ENCODE assay signal across 17 cellular contexts in genomic region chr20:43976577-43976976, GRCh38.
DNase-seq lines count a peak whose midpoint lies in the region; ATAC-seq and TF ChIP-seq lines count a peak whose summit lies in the region.
"Had no signal": no experiment of that assay in that cellular context is flagged by ENCODE, and none has a peak within 500 bp of the region (broad histone marks: within the 10 kb centered on the region; RNA-seq: fewer than 3 reads in every experiment).

No MANE protein-coding gene starts in this region.

- DNase-seq in AML-193 (lab: John Stamatoyannopoulos, UW) (peak; percentile 37 to 38), IMR-90 (no peak), NOMO-1 treated with DMSO at 0.1 percent for 48 hours (lab: John Stamatoyannopoulos, UW; ENCODE audit: unreplicated experiment) (peak; percentile 79), left lobe of liver (ENCODE audit: low spot score) (peak; percentile 3), neural progenitor cell (ENCODE audit: low spot score) (no peak), SJCRH30 (no peak), GDM1 (lab: John Stamatoyannopoulos, UW) (no peak)
- DNase-seq: Calu3; CD4-positive, alpha-beta T cell; DMS53; NCI-H1092 treated with DMSO at 0.1 percent for 48 hours; NCI-H2081 treated with DMSO at 0.1 percent for 48 hours; NCI-H510A treated with DMSO at 0.1 percent for 48 hours; NCI-H82; T-helper 1 cell had no signal

- peak overlapping the region; percentile 58; the same call in 1 of the 2 replicates for H3K4ac ChIP-seq in IMR-90 (ENCODE audit: low read depth, low read length)

- no peaks in the 10 kb centered on the region for H3F3A ChIP-seq in neural progenitor cell (ENCODE audit: low read depth)

- H3K23ac ChIP-seq in IMR-90 (ENCODE audit: low read depth, low read length) = no peak overlapping the region

- peaks cover 34 to 72% of the 10 kb centered on the region in 2 experiments for H3K79me1 ChIP-seq in IMR-90 (ENCODE audit: low read depth in 1 of 2, low read length in 2 of 2)

- TF ChIP-seq RAD21 in IMR-90 (IDR thresholded peaks at IDR 0.05; ENCODE audit: low read length) = no peak

- TF ChIP-seq POLR2A in IMR-90 (IDR thresholded peaks at IDR 0.05; ENCODE audit: low read depth, low read length) = no peak

- dilution Hi-C loops in IMR-90 (cut with HindIII; ENCODE audit: low sequenced_read_pairs, unreplicated experiment) = no loop called here

- H2AFZ ChIP-seq in IMR-90 (replicated peaks; ENCODE audit: low read length, poor library complexity) (no peak overlapping the region), neural progenitor cell (replicated peaks) (no peak overlapping the region)

- in situ Hi-C loops in IMR-90 (cut with MboI; ENCODE audit: low sequenced_read_pairs) = no loop called here

- H2BK120ac ChIP-seq in IMR-90 (ENCODE audit: low read depth, low read length) = no peak overlapping the region

- H3K9me3 Mint-ChIP-seq in neural progenitor cell = peaks cover 2% of the 10 kb centered on the region

- no peak overlapping the region for H4K91ac ChIP-seq in IMR-90 (ENCODE audit: insufficient read depth, low read depth, low read length)

- peaks cover 4% of the 10 kb centered on the region for H3K27me3 Mint-ChIP-seq in neural progenitor cell (ENCODE audit: insufficient read depth, low read depth)
- H3K27me3 Mint-ChIP-seq: CD4-positive, alpha-beta T cell had no signal

- H2BK5ac ChIP-seq in IMR-90 (ENCODE audit: low read depth, low read length, poor library complexity, severe bottlenecking) = no peak overlapping the region

- POLR2A ChIA-PET in IMR-90 (lab: Charles Lee; ENCODE audit: unreplicated experiment) = no interaction called here

- H3K14ac ChIP-seq in IMR-90 (replicated peaks; ENCODE audit: low read depth, low read length) = no peak overlapping the region

- intact Hi-C loops in IMR-90 (cut with micrococcal nuclease) = no loop called here

- no CpG with 5 or more reads among the region's 7 CpGs for WGBS in IMR-90 (ENCODE audit: extremely low coverage in 2 of 2, insufficient read length in 1 of 2), 2 experiments

- no peak overlapping the region for H2AK9ac ChIP-seq in IMR-90 (replicated peaks; ENCODE audit: low read depth, low read length, poor library complexity)

- H3K4me2 ChIP-seq in IMR-90 (ENCODE audit: low read depth, low read length) (no peak overlapping the region), neural progenitor cell (no peak overlapping the region)

- CTCF ChIA-PET in IMR-90 (lab: Yijun Ruan, JAX) = no interaction called here

- no peak overlapping the region for H2BK20ac ChIP-seq in IMR-90 (ENCODE audit: low read depth, low read length)

- peaks cover 7% of the 10 kb centered on the region for H3K4me1 ChIP-seq in IMR-90 (ENCODE audit: control insufficient read depth, insufficient read depth, low read length)
- H3K4me1 ChIP-seq in neural progenitor cell = no peaks in the 10 kb centered on the region
- peaks cover 9% of the 10 kb centered on the region for H3K4me1 ChIP-seq in SJCRH30

- H3K27me3 ChIP-seq in IMR-90 (ENCODE audit: control insufficient read depth, insufficient read depth, low read length) (no peaks in the 10 kb centered on the region), neural progenitor cell (no peaks in the 10 kb centered on the region), SJCRH30 (no peaks in the 10 kb centered on the region)

- no peak overlapping the region for H3K4me3 ChIP-seq in IMR-90 (ENCODE audit: insufficient read depth, low read depth, low read length)
- no peak overlapping the region for H3K4me3 ChIP-seq in neural progenitor cell
- H3K4me3 ChIP-seq in SJCRH30 = no peak overlapping the region
- H3K4me3 ChIP-seq: SK-N-MC had no signal

- H4K20me1 ChIP-seq in IMR-90 (ENCODE audit: insufficient read depth, low read length) (no peaks in the 10 kb centered on the region), neural progenitor cell (ENCODE audit: low read depth) (no peaks in the 10 kb centered on the region)

- no peak overlapping the region for H3K27ac ChIP-seq in IMR-90 (ENCODE audit: insufficient read depth, low read length)
- no peak overlapping the region for H3K27ac ChIP-seq in neural progenitor cell
- H3K27ac ChIP-seq in SJCRH30 = no peak overlapping the region
- H3K27ac ChIP-seq: SK-N-MC had no signal

- H3K79me2 ChIP-seq in neural progenitor cell (ENCODE audit: low read depth) = no peaks in the 10 kb centered on the region

- H3K4me3 Mint-ChIP-seq in neural progenitor cell = no peak overlapping the region
- H3K4me3 Mint-ChIP-seq: B cell; CD4-positive, alpha-beta T cell had no signal

- no peak overlapping the region for H3K18ac ChIP-seq in IMR-90 (ENCODE audit: low read depth, low read length)

- H4K5ac ChIP-seq in IMR-90 (ENCODE audit: low read depth, low read length) = no peak overlapping the region

- H4K8ac ChIP-seq in IMR-90 (ENCODE audit: low read depth in 2 of 2, low read length in 2 of 2) = no peak overlapping the region; a peak in 1 of 4 replicates

- 0 out of 2 replicates have a peak overlapping the region, but pooled peaks have one; percentile 73 for H2AK5ac ChIP-seq in IMR-90 (ENCODE audit: low read depth, low read length)

- H3K9me3 ChIP-seq in IMR-90 (ENCODE audit: control insufficient read depth, insufficient read depth, low read length) (no peaks in the 10 kb centered on the region), neural progenitor cell (ENCODE audit: low read depth) (no peaks in the 10 kb centered on the region), SJCRH30 (replicated peaks) (0 out of 2 replicates have a peak, but pooled peaks cover 3% of the 10 kb centered on the region)

- H3K56ac ChIP-seq in IMR-90 (ENCODE audit: extremely low read depth, insufficient read depth, low read length) = no peak overlapping the region

- no peaks in the 10 kb centered on the region for H3K36me3 Mint-ChIP-seq in neural progenitor cell

- no TSS peak for BruUV-seq in IMR-90 (replicated peaks; lab: Mats Ljungman, UMichigan)

- H3K4me1 Mint-ChIP-seq in neural progenitor cell = no peaks in the 10 kb centered on the region
- H3K4me1 Mint-ChIP-seq: B cell had no signal

- no peak overlapping the region for H2BK15ac ChIP-seq in IMR-90 (ENCODE audit: low read depth, low read length)

- TF ChIP-seq CTCF in IMR-90 (conservative IDR thresholded peaks at IDR 0.05; ENCODE audit: low read depth, low read length) (no peak), neural progenitor cell (IDR thresholded peaks at IDR 0.05) (no peak)

- H3K27ac Mint-ChIP-seq in neural progenitor cell = no peak overlapping the region
- H3K27ac Mint-ChIP-seq: B cell; CD4-positive, alpha-beta T cell had no signal

- H3K36me3 ChIP-seq in IMR-90 (ENCODE audit: control insufficient read depth, insufficient read depth, low read length) = peaks cover 2% of the 10 kb centered on the region; the same call in 1 of the 2 replicates
- no peaks in the 10 kb centered on the region for H3K36me3 ChIP-seq in neural progenitor cell
- no peaks in the 10 kb centered on the region for H3K36me3 ChIP-seq in SJCRH30

- no peak overlapping the region for H3K9ac ChIP-seq in IMR-90 (ENCODE audit: low read depth, low read length)
- H3K9ac ChIP-seq in neural progenitor cell = no peak overlapping the region

- H3K9me1 ChIP-seq in IMR-90 (ENCODE audit: insufficient read depth, low read length) = peaks cover 28% of the 10 kb centered on the region

- ATAC-seq in IMR-90 (ENCODE audit: low read depth) = no peak
- no peak for ATAC-seq in left lobe of liver

TF ChIP-seq in IMR-90, 13 proteins besides CTCF, POLR2A, EP300 and RAD21:
- TF ChIP-seq FOS (IDR thresholded peaks at IDR 0.05; ENCODE audit: low read depth, low read length) (no peak), MAZ (IDR thresholded peaks at IDR 0.05; ENCODE audit: borderline replicate concordance, low read depth, low read length) (no peak), CEBPB (IDR thresholded peaks at IDR 0.05; ENCODE audit: low read depth, low read length) (no peak), NFE2L2 (IDR thresholded peaks at IDR 0.05; ENCODE audit: low read depth, low read length) (no peak), RFX5 (IDR thresholded peaks at IDR 0.05; ENCODE audit: low read depth, low read length) (no peak), RCOR1 (IDR thresholded peaks at IDR 0.05; ENCODE audit: insufficient replicate concordance, low read length) (no peak), SMC3 (IDR thresholded peaks at IDR 0.05; ENCODE audit: low read depth, low read length) (no peak), CHD1 (IDR thresholded peaks at IDR 0.05; ENCODE audit: low read depth, low read length) (no peak), MAFK (IDR thresholded peaks at IDR 0.05; ENCODE audit: low read depth, low read length) (no peak), MXI1 (IDR thresholded peaks at IDR 0.05; ENCODE audit: borderline replicate concordance, low read depth, low read length) (no peak), USF2 (IDR thresholded peaks at IDR 0.05; ENCODE audit: low read depth, low read length) (no peak), ELK1 (IDR thresholded peaks at IDR 0.05; ENCODE audit: borderline replicate concordance, low read depth, low read length) (no peak), BHLHE40 (IDR thresholded peaks at IDR 0.05; ENCODE audit: low read depth, low read length) (no peak)

Comparison
In these comparisons a context has a peak if more than half of its experiments do, and no peak if none do; other contexts are left out.
1. DNase-seq: peak in AML-193 (2 of 2), NOMO-1 treated with DMSO at 0.1 percent for 48 hours (single experiment) and left lobe of liver (single experiment); none in IMR-90 (single experiment), neural progenitor cell (single experiment), SJCRH30 (0 of 2) and GDM1 (single experiment).